Comparison of ENCODE assay signal across 11 cellular contexts in genomic region chr14:46769292-46769691, GRCh38.
DNase-seq lines count a peak whose midpoint lies in the region; ATAC-seq lines count a peak whose summit lies in the region.
"Had no signal": no experiment of that assay in that cellular context is flagged by ENCODE, and none has a peak within 500 bp of the region (broad histone marks: within the 10 kb centered on the region; RNA-seq: fewer than 3 reads in every experiment).

No MANE protein-coding gene starts in this region.

- no peaks in the 10 kb centered on the region for H3K79me2 ChIP-seq in Karpas-422 (ENCODE audit: low read length)

- no peaks in the 10 kb centered on the region for H3K36me3 ChIP-seq in Karpas-422 (ENCODE audit: insufficient read depth, low read length)
- H3K36me3 ChIP-seq: MG63 had no signal

- H3K27ac ChIP-seq in Karpas-422 (ENCODE audit: low read length) = no peak overlapping the region

- in situ Hi-C loops in SK-MEL-5 (cut with HindIII; ENCODE audit: low pct_unique_long_range_greater_than_20kb, low sequenced_read_pairs) = no loop called here

- peaks cover 43% of the 10 kb centered on the region for H3K9me3 ChIP-seq in Karpas-422 (ENCODE audit: low read length)
- H3K9me3 ChIP-seq: MG63 had no signal

- H3K9ac ChIP-seq in Karpas-422 (ENCODE audit: low read length) = no peak overlapping the region

- H3K4me3 ChIP-seq in Karpas-422 (ENCODE audit: low read length) = no peak overlapping the region
- H3K4me3 ChIP-seq: MG63 had no signal

- ATAC-seq in GM18870 (IDR thresholded peaks at IDR 0.05; ENCODE audit: unreplicated experiment) (peak; percentile 99), GM21529 (IDR thresholded peaks at IDR 0.05; ENCODE audit: unreplicated experiment) (peak; percentile 99), HG03103 (IDR thresholded peaks at IDR 0.05; ENCODE audit: low read depth, unreplicated experiment) (peak; percentile 99)

- peak; percentile 3 for DNase-seq in SK-MEL-5 (ENCODE audit: low read depth, low spot score)
- no peak for DNase-seq in NCI-H774 (lab: John Stamatoyannopoulos, UW)
- DNase-seq in stimulated activated CD4-positive, alpha-beta T cell treated with anti-CD3 and anti-CD28 coated beads, Interleukin-15, amount 100 ng/mL, for 24 hours = no peak
- no peak for DNase-seq in Karpas-422
- DNase-seq in NCI-H1436 (lab: John Stamatoyannopoulos, UW) = no peak
- DNase-seq: activated T-cell treated with anti-CD3 and anti-CD28 coated beads, Interleukin-2, amount 50 U/mL, for 72 hours; GOT3; MG63 had no signal

- no peak overlapping the region for H2AFZ ChIP-seq in Karpas-422 (ENCODE audit: low read length)

- no peaks in the 10 kb centered on the region for H3K9me2 ChIP-seq in Karpas-422 (replicated peaks; ENCODE audit: insufficient read depth, low read length)

- no peak overlapping the region for H3K4me2 ChIP-seq in Karpas-422 (ENCODE audit: low read depth, low read length, poor library complexity, severe bottlenecking)

- no peaks in the 10 kb centered on the region for H3K4me1 ChIP-seq in Karpas-422 (ENCODE audit: low read length)

- H4K20me1 ChIP-seq in Karpas-422 (ENCODE audit: insufficient read depth, low read depth, low read length) = no peaks in the 10 kb centered on the region

- H3K27me3 ChIP-seq in Karpas-422 (ENCODE audit: low read length) = no peaks in the 10 kb centered on the region
- H3K27me3 ChIP-seq: MG63 had no signal
